In the genomic region with DNA sequence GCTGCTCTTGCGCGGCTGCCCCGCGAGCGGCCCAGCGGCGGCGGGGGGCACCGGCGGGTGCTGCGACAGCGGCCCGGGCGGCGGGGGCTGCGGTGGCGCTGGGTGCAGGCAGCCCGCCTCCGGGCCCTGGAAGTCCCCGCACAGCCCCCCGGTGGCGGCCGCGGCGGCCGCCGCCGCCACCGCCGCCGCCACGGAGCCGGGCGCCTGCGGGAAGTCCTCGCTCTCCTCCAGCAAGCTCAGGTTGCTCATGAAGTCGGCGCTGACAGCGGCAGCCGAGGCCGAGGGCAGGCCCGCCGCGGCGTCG, we compare ENCODE assay signal across 8 cellular contexts. TPM values are rescaled to one million over a fixed set of nuclear protein-coding genes. Genes with fewer than 3 reads are reported as not detected.
DNase-seq lines count a peak whose midpoint lies in the region; TF ChIP-seq lines count a peak whose summit lies in the region.

No MANE protein-coding gene starts in this region.

- no peak for TF ChIP-seq CTCF in Caco-2 (IDR thresholded peaks at IDR 0.05; ENCODE audit: insufficient read depth in 1 of 2, low read depth in 1 of 2, low read length in 1 of 2, severe bottlenecking in 1 of 2, unreplicated experiment in 1 of 2)
- TF ChIP-seq CTCF in neural cell (IDR thresholded peaks at IDR 0.05; ENCODE audit: poor library complexity, severe bottlenecking), result no peak

- H2AFZ ChIP-seq in neural cell (ENCODE audit: low read depth, low read length), result no peak overlapping the region

- no peaks in the 10 kb centered on the region for H3K9me3 Mint-ChIP-seq in Caco-2 (ENCODE audit: unreplicated experiment)

- no peaks in the 10 kb centered on the region for H3K36me3 ChIP-seq in Caco-2 (ENCODE audit: control insufficient read depth, insufficient read depth, low read length)
- H3K36me3 ChIP-seq in duodenal mucosa (ENCODE audit: control insufficient read depth in 1 of 2, insufficient read depth in 2 of 2, low read length in 2 of 2), result peaks cover 0 to 3% of the 10 kb centered on the region in 2 donors
- no peaks in the 10 kb centered on the region for H3K36me3 ChIP-seq in neural cell (ENCODE audit: insufficient read depth, low read length)

- H4K20me1 ChIP-seq in neural cell (ENCODE audit: insufficient read depth), result no peaks in the 10 kb centered on the region

- H3K9me3 ChIP-seq in Caco-2 (no peaks in the 10 kb centered on the region), duodenal mucosa (ENCODE audit: control insufficient read depth in 1 of 2, low read length in 2 of 2) (no peaks in the 10 kb centered on the region), neural cell (ENCODE audit: low read length) (no peaks in the 10 kb centered on the region)

- intact Hi-C loops in Caco-2 (cut with micrococcal nuclease; ENCODE audit: unreplicated experiment), result loop anchor here (2.0 to 10.0 kb wide), 5 partner anchors 71 to 325 kb away; no protein-coding TSS in a partner anchor

- H3K79me2 ChIP-seq in neural cell (replicated peaks; ENCODE audit: insufficient read depth, low read length), result no peaks in the 10 kb centered on the region

- peaks cover 7% of the 10 kb centered on the region; the same call in 1 of the 2 replicates for H3K4me1 ChIP-seq in Caco-2
- H3K4me1 ChIP-seq in duodenal mucosa (ENCODE audit: control insufficient read depth in 1 of 2, insufficient read depth in 2 of 2, low read length in 2 of 2), result peaks cover 10 to 21% of the 10 kb centered on the region in 2 donors

- POLR2A ChIA-PET in Caco-2 (lab: Charles Lee) (interaction anchor here (0.6 to 0.8 kb wide), 2 partner anchors 30 to 109 kb away, joined by 3 to 6 read pairs; no protein-coding TSS in a partner anchor), HEK293T (lab: Yijun Ruan, JAX) (interaction anchor here (0.7 kb wide), 1 partner anchor 17 kb away, joined by 3 read pairs; no protein-coding TSS in a partner anchor)

- TF ChIP-seq EP300 in neural cell (conservative IDR thresholded peaks at IDR 0.05; ENCODE audit: poor library complexity, severe bottlenecking), result no peak

- H3K4me3 ChIP-seq in Caco-2 (ENCODE audit: low read depth, low read length) (peak overlapping the region; percentile 63), duodenal mucosa (ENCODE audit: low read depth in 1 of 2, low read length in 2 of 2) (peak overlapping the region; percentile 89 to 95), neural cell (ENCODE audit: low read length) (peak overlapping the region; percentile 78)

- peak overlapping the region; percentile 95 for H3K27ac ChIP-seq in duodenal mucosa (ENCODE audit: low read depth, low read length)
- no peak overlapping the region for H3K27ac ChIP-seq in neural cell (ENCODE audit: low read length)

- H3K9ac ChIP-seq in duodenal mucosa (ENCODE audit: low read depth in 1 of 2, low read length in 2 of 2) (peak overlapping the region; percentile 82 to 92), neural cell (ENCODE audit: low read length) (peak overlapping the region; percentile 12)

- H3K27ac Mint-ChIP-seq in Caco-2 (ENCODE audit: unreplicated experiment), result peak overlapping the region; percentile 57

- H3K4me2 ChIP-seq in neural cell (ENCODE audit: low read length), result no peak overlapping the region

- peaks cover 16% of the 10 kb centered on the region for H3K36me3 Mint-ChIP-seq in Caco-2 (ENCODE audit: insufficient read depth, unreplicated experiment)

- no TSS peak for BruUV-seq in Caco-2 (replicated peaks; lab: Mats Ljungman, UMichigan)

- CTCF ChIA-PET in Caco-2 (lab: Charles Lee) (interaction anchor here (0.7 to 1.1 kb wide), 2 partner anchors 129 to 596 kb away, joined by 3 to 5 read pairs; no protein-coding TSS in a partner anchor), HEK293T (lab: Yijun Ruan, JAX) (no interaction called here)

- H3K9me2 ChIP-seq in neural cell (ENCODE audit: insufficient read depth, low read length), result no peaks in the 10 kb centered on the region

- DNase-seq in Caco-2 (no peak), HEK293T (ENCODE audit: extremely low spot score) (peak; percentile 44), T-helper 2 cell (peak; percentile 18 to 74 (median 36)), RKO (ENCODE audit: low spot score) (no peak), DMS79 treated with DMSO at 0.1 percent for 48 hours (lab: John Stamatoyannopoulos, UW) (no peak), NCI-H2107 (lab: John Stamatoyannopoulos, UW) (no peak)

- H3F3A ChIP-seq in neural cell (ENCODE audit: insufficient read depth, low read length, poor library complexity, severe bottlenecking), result no peaks in the 10 kb centered on the region

- H3K4me3 Mint-ChIP-seq in Caco-2 (ENCODE audit: unreplicated experiment), result peak overlapping the region; percentile 92

- H3K27me3 ChIP-seq in Caco-2 (replicated peaks; ENCODE audit: control insufficient read depth, insufficient read depth, low read length), result no peaks in the 10 kb centered on the region
- H3K27me3 ChIP-seq in duodenal mucosa (ENCODE audit: control insufficient read depth in 1 of 2, insufficient read depth in 2 of 2, low read length in 2 of 2), result no peaks in the 10 kb centered on the region
- peaks cover 58% of the 10 kb centered on the region for H3K27me3 ChIP-seq in neural cell (ENCODE audit: insufficient read depth, low read depth, low read length)

- H3K4me1 Mint-ChIP-seq in Caco-2 (ENCODE audit: low read depth, unreplicated experiment), result peaks cover 7% of the 10 kb centered on the region

- TF ChIP-seq RAD21 in neural cell (conservative IDR thresholded peaks at IDR 0.05), result no peak

- no peaks in the 10 kb centered on the region for H3K27me3 Mint-ChIP-seq in Caco-2 (ENCODE audit: insufficient read depth, unreplicated experiment)

TF ChIP-seq in HEK293T, 16 proteins besides CTCF, POLR2A, EP300 and RAD21:
- TF ChIP-seq ELF4 (IDR thresholded peaks at IDR 0.05), result no peak
- no peak for TF ChIP-seq FOXA1 (IDR thresholded peaks at IDR 0.05)
- TF ChIP-seq BHLHE40 (IDR thresholded peaks at IDR 0.05; ENCODE audit: borderline replicate concordance), result no peak
- no peak for TF ChIP-seq NFRKB (IDR thresholded peaks at IDR 0.05)
- TF ChIP-seq, protein P1, sequence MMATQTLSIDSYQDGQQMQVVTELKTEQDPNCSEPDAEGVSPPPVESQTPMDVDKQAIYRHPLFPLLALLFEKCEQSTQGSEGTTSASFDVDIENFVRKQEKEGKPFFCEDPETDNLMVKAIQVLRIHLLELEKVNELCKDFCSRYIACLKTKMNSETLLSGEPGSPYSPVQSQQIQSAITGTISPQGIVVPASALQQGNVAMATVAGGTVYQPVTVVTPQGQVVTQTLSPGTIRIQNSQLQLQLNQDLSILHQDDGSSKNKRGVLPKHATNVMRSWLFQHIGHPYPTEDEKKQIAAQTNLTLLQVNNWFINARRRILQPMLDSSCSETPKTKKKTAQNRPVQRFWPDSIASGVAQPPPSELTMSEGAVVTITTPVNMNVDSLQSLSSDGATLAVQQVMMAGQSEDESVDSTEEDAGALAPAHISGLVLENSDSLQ (IDR thresholded peaks at IDR 0.05), result no peak
- TF ChIP-seq TARDBP (IDR thresholded peaks at IDR 0.05), result no peak
- TF ChIP-seq CTBP1 (IDR thresholded peaks at IDR 0.05; ENCODE audit: borderline replicate concordance), result no peak
- TF ChIP-seq FOXK2 (IDR thresholded peaks at IDR 0.05), result no peak

TF ChIP-seq in neural cell, 6 proteins besides CTCF, POLR2A, EP300 and RAD21:
- TF ChIP-seq EZH2 (IDR thresholded peaks at IDR 0.05; ENCODE audit: borderline replicate concordance, insufficient read depth, low read length, poor library complexity, severe bottlenecking) (no peak), POLR2AphosphoS5 (IDR thresholded peaks at IDR 0.05) (no peak), MXI1 (conservative IDR thresholded peaks at IDR 0.05; ENCODE audit: poor library complexity, severe bottlenecking) (no peak), SMC3 (conservative IDR thresholded peaks at IDR 0.05; ENCODE audit: poor library complexity) (no peak), TAF1 (IDR thresholded peaks at IDR 0.05; ENCODE audit: low read depth) (no peak)
- TF ChIP-seq, protein P2, sequence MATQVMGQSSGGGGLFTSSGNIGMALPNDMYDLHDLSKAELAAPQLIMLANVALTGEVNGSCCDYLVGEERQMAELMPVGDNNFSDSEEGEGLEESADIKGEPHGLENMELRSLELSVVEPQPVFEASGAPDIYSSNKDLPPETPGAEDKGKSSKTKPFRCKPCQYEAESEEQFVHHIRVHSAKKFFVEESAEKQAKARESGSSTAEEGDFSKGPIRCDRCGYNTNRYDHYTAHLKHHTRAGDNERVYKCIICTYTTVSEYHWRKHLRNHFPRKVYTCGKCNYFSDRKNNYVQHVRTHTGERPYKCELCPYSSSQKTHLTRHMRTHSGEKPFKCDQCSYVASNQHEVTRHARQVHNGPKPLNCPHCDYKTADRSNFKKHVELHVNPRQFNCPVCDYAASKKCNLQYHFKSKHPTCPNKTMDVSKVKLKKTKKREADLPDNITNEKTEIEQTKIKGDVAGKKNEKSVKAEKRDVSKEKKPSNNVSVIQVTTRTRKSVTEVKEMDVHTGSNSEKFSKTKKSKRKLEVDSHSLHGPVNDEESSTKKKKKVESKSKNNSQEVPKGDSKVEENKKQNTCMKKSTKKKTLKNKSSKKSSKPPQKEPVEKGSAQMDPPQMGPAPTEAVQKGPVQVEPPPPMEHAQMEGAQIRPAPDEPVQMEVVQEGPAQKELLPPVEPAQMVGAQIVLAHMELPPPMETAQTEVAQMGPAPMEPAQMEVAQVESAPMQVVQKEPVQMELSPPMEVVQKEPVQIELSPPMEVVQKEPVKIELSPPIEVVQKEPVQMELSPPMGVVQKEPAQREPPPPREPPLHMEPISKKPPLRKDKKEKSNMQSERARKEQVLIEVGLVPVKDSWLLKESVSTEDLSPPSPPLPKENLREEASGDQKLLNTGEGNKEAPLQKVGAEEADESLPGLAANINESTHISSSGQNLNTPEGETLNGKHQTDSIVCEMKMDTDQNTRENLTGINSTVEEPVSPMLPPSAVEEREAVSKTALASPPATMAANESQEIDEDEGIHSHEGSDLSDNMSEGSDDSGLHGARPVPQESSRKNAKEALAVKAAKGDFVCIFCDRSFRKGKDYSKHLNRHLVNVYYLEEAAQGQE (IDR thresholded peaks at IDR 0.05; ENCODE audit: borderline replicate concordance), result no peak

RNA-seq across cellular contexts. Expression of a gene that starts 0.7 kb away (rescaled TPM):
- 10.4 and 11.4 TPM in 2 replicates for total RNA-seq in Caco-2 (2022)
- polyA plus RNA-seq in neural cell, result 0.42 and 1.2 TPM in 2 replicates
- 1.5 and 1.9 TPM in 2 replicates for polyA minus RNA-seq in neural cell

Comparison
In these comparisons a context has a peak if more than half of its experiments do, and no peak if none do; other contexts are left out.
1. DNase-seq: peak in HEK293T (single experiment) and T-helper 2 cell (5 of 5); none in Caco-2 (0 of 2), RKO (single experiment), DMS79 treated with DMSO at 0.1 percent for 48 hours (single experiment) and NCI-H2107 (single experiment).
2. Peak in every context shown above with its lines, with median percentiles within 50 percentile points of each other: H3K4me3 ChIP-seq.